1 cellular context compared by ENCODE assay signal in genomic region chr15:50876989-50877360, GRCh38.
TF ChIP-seq lines count a peak whose summit lies in the region.

No MANE protein-coding gene starts in this region.

TF ChIP-seq in HEK293T, 16 proteins besides CTCF, POLR2A, EP300 and RAD21 (continued from another document):
- no peak for TF ChIP-seq CTBP1 (IDR thresholded peaks at IDR 0.05; ENCODE audit: borderline replicate concordance)
- no peak for TF ChIP-seq HDGF (IDR thresholded peaks at IDR 0.05; ENCODE audit: borderline replicate concordance)
TF ChIP-seq in HEK293T: peak in this region for 0.
